8 cellular contexts compared by ENCODE assay signal in genomic region chr14:99972748-99973466, GRCh38.
A peak's percentile ranks its signal among the peaks of the same experiment; 100 is the strongest.
DNase-seq lines count a peak whose midpoint lies in the region; TF ChIP-seq lines count a peak whose summit lies in the region.

No MANE protein-coding gene starts in this region.

- no peaks in the 10 kb centered on the region for H3K36me3 ChIP-seq in SJCRH30

- DNase-seq in SJCRH30 (no peak), fibroblast of mammary gland (ENCODE audit: low read depth) (peak; percentile 27), skeletal muscle cell (ENCODE audit: low read depth) (no peak), HuH-7 (ENCODE audit: low spot score) (no peak), COR-L47 (lab: John Stamatoyannopoulos, UW) (no peak), NCI-H2107 treated with DMSO at 0.1 percent for 48 hours (lab: John Stamatoyannopoulos, UW; ENCODE audit: unreplicated experiment) (no peak), kidney tubule cell (ENCODE audit: low spot score) (no peak)

- no peaks in the 10 kb centered on the region for H3K27me3 ChIP-seq in SJCRH30

- no peak for TF ChIP-seq CTCF in GM12875 (IDR thresholded peaks at IDR 0.05; ENCODE audit: borderline replicate concordance, insufficient read depth, low read depth, low read length)
- TF ChIP-seq CTCF in fibroblast of mammary gland (conservative IDR thresholded peaks at IDR 0.05; ENCODE audit: control insufficient read depth, insufficient read depth, low read depth, low read length), result no peak

- H3K4me3 ChIP-seq in GM12875 (ENCODE audit: low read depth, low read length), result peak overlapping the region; percentile 90
- peak overlapping the region; percentile 97 for H3K4me3 ChIP-seq in SJCRH30
- peak overlapping the region; percentile 78 for H3K4me3 ChIP-seq in fibroblast of mammary gland (ENCODE audit: control insufficient read depth, low read depth, low read length)
- peak overlapping the region; percentile 92 for H3K4me3 ChIP-seq in skeletal muscle cell (ENCODE audit: low read depth, low read length)

- H3K9me3 ChIP-seq in SJCRH30 (replicated peaks), result peaks cover 13% of the 10 kb centered on the region

- no peak overlapping the region for H3K27ac ChIP-seq in SJCRH30

- H3K4me1 ChIP-seq in SJCRH30, result peaks cover 3% of the 10 kb centered on the region; the same call in 1 of the 2 replicates
